ENCODE assay signal across 1 cellular context in genomic region chr16:10683160-10683559, GRCh38.
TF ChIP-seq lines count a peak whose summit lies in the region.

No MANE protein-coding gene starts in this region.

TF ChIP-seq in GM23338, 12 proteins besides CTCF, POLR2A, EP300 and RAD21 (continued from another document):
- no peak for TF ChIP-seq REST (IDR thresholded peaks at IDR 0.05; ENCODE audit: unreplicated experiment)
- no peak for TF ChIP-seq JUNB (IDR thresholded peaks at IDR 0.05; ENCODE audit: unreplicated experiment)
- no peak for TF ChIP-seq EZH2phosphoT487 (IDR thresholded peaks at IDR 0.05; ENCODE audit: unreplicated experiment)
- no peak for TF ChIP-seq ZNF462 (CRISPR knock-in tag; IDR thresholded peaks at IDR 0.05)
- no peak for TF ChIP-seq NANOG (IDR thresholded peaks at IDR 0.05; ENCODE audit: borderline replicate concordance)
- TF ChIP-seq ZNF331 (CRISPR knock-in tag; IDR thresholded peaks at IDR 0.05; ENCODE audit: low read depth): no peak
- TF ChIP-seq STAT1 (IDR thresholded peaks at IDR 0.05; ENCODE audit: unreplicated experiment): no peak
